Comparison of ENCODE assay signal across 17 cellular contexts in the genomic region with DNA sequence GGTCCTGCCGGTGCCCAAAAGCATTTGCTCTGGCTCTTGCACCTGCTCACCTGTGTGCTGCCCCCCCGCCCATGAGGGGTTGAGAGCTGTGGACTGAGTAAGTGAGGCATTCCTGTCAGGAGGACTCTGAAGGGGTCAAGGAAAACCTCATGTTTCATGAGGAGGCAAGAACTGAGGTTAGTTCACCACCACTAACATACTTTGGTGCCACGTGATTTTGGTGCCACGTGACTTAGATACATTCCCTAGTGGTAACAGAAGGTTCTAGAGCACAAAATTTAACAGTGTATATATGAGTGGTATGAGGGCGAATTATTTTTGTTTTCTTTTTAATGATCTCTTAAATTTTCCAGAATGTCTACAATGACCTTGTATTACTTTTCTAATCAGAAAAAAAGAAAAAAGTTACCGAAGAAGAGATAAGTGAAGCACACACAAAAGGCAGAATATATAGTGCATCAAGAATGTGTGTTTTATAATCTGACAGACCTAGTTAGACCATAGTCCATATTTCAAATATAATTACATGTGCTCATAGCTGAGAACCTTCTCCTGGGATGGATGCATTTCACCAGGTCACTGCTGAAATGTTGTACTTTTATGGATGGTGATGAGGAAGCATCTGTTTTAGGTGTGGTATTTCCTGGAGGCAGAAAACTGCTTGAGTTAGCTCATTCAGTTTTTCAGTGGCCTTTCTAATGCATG. TPM values are rescaled to one million over a fixed set of nuclear protein-coding genes. Genes with fewer than 3 reads are reported as not detected.
A peak's percentile ranks its signal among the peaks of the same experiment; 100 is the strongest.
DNase-seq lines count a peak whose midpoint lies in the region; ATAC-seq, FAIRE-seq and TF ChIP-seq lines count a peak whose summit lies in the region.
"Had no signal": no experiment of that assay in that cellular context is flagged by ENCODE, and none has a peak within 500 bp of the region (broad histone marks: within the 10 kb centered on the region; RNA-seq: fewer than 3 reads in every experiment).

No MANE protein-coding gene starts in this region.

- in situ Hi-C loops in HepG2 (cut with HindIII; ENCODE audit: extremely low pct_ligation_motif_present, low pct_unique_long_range_greater_than_20kb), result no loop called here

- H3K27ac ChIP-seq in HepG2 (ENCODE audit: extremely low read length, insufficient read depth, low read length) (no peak overlapping the region), right lobe of liver (no peak overlapping the region), foreskin keratinocyte (peak overlapping the region; percentile 29)
- H3K27ac ChIP-seq: hepatocyte had no signal

- no peaks in the 10 kb centered on the region for H4K20me1 ChIP-seq in HepG2 (ENCODE audit: insufficient read depth, low read length)

- no peak overlapping the region for H3K9ac ChIP-seq in HepG2 (ENCODE audit: insufficient read depth, low read depth, low read length)

- CTCF ChIA-PET in HepG2 (lab: Yijun Ruan, JAX; ENCODE audit: low intra/inter-chr PET ratio, low total read pairs), result no interaction called here

- H3K36me3 ChIP-seq in HepG2 (replicated peaks in 1 of 2; ENCODE audit: control insufficient read depth in 1 of 2, insufficient read depth in 2 of 2, low read length in 2 of 2) (no peaks in the 10 kb centered on the region), right lobe of liver (no peaks in the 10 kb centered on the region)

- no TSS peak for BruUV-seq in HepG2 (replicated peaks; lab: Mats Ljungman, UMichigan)

- no peaks in the 10 kb centered on the region for H3K79me2 ChIP-seq in HepG2 (ENCODE audit: insufficient read depth, low read length)
- H3K79me2 ChIP-seq: hepatocyte had no signal

- intact Hi-C loops in HepG2 (cut with micrococcal nuclease; ENCODE audit: unreplicated experiment) (no loop called here), right lobe of liver (cut with DNase I) (no loop called here)

- no peak for TF ChIP-seq POLR2A in HepG2 (IDR thresholded peaks at IDR 0.05; ENCODE audit: insufficient read depth in 1 of 2, low read depth in 2 of 2, low read length in 2 of 2)
- TF ChIP-seq POLR2A in right lobe of liver (IDR thresholded peaks at IDR 0.05), result no peak

- peaks cover 5% of the 10 kb centered on the region for H3K4me1 ChIP-seq in HepG2 (ENCODE audit: insufficient read depth, low read length)
- H3K4me1 ChIP-seq in right lobe of liver, result no peaks in the 10 kb centered on the region
- H3K4me1 ChIP-seq in foreskin keratinocyte, result peaks cover 25% of the 10 kb centered on the region

- DNase-seq in HepG2 (ENCODE audit: low spot score), result no peak
- DNase-seq in right lobe of liver, result no peak
- peak; percentile 53 for DNase-seq in RPMI8226
- no peak for DNase-seq in foreskin keratinocyte
- DNase-seq in activated CD4-positive, alpha-beta T cell treated with anti-CD3 and anti-CD28 coated beads, Interleukin-2, amount 50 U/mL, for 1 hour, result no peak
- DNase-seq in EL, result no peak
- DNase-seq: activated CD8-positive, alpha-beta memory T cell treated with anti-CD3 and anti-CD28 coated beads for 24 hours; activated gamma-delta T cell; DMS53; left cardiac atrium; NCI-H1105 treated with DMSO at 0.1 percent for 48 hours; NCI-H2227 treated with DMSO at 0.1 percent for 48 hours had no signal

- TF ChIP-seq CTCF in HepG2 (CRISPR knock-in tag; IDR thresholded peaks at IDR 0.05) (no peak), right lobe of liver (IDR thresholded peaks at IDR 0.05) (no peak), foreskin keratinocyte (conservative IDR thresholded peaks at IDR 0.05) (no peak)

- H3K9me3 ChIP-seq in HepG2 (ENCODE audit: low read length), result no peaks in the 10 kb centered on the region
- H3K9me3 ChIP-seq in right lobe of liver, result no peaks in the 10 kb centered on the region

- POLR2A ChIA-PET in HepG2 (lab: Yijun Ruan, JAX), result no interaction called here

- ATAC-seq in HepG2 (no peak), right lobe of liver (no peak), foreskin keratinocyte (no peak), HG02885 (IDR thresholded peaks at IDR 0.05; ENCODE audit: poor library complexity, unreplicated experiment) (no peak), GM21390 (IDR thresholded peaks at IDR 0.05; ENCODE audit: unreplicated experiment) (no peak)

- no peak for TF ChIP-seq RAD21 in HepG2 (CRISPR knock-in tag; IDR thresholded peaks at IDR 0.05)

- peaks cover 1 to 15% of the 10 kb centered on the region in 2 experiments; a peak in 2 of 5 replicates for H3K27me3 ChIP-seq in HepG2 (ENCODE audit: control insufficient read depth in 1 of 2, insufficient read depth in 2 of 2, low read length in 2 of 2)
- H3K27me3 ChIP-seq in right lobe of liver, result no peaks in the 10 kb centered on the region
- H3K27me3 ChIP-seq in foreskin keratinocyte, result no peaks in the 10 kb centered on the region
- H3K27me3 ChIP-seq: hepatocyte had no signal

- H2AFZ ChIP-seq in HepG2 (ENCODE audit: low read length), result no peak overlapping the region
- H2AFZ ChIP-seq: hepatocyte had no signal

- FAIRE-seq in HepG2 (lab: Jason Lieb, UNC), result no peak
- FAIRE-seq: TTC549 had no signal

- WGBS in HepG2 (ENCODE audit: low lambda C conversion rate), result 8% methylated on average over 6 of the region's 6 CpGs
- 81% methylated on average over 4 of the region's 6 CpGs for WGBS in right lobe of liver (ENCODE audit: insufficient coverage, low coverage, low lambda C conversion rate, missing lambda C conversion rate)

- H3K4me2 ChIP-seq in HepG2 (ENCODE audit: low read depth, low read length), result no peak overlapping the region
- H3K4me2 ChIP-seq: hepatocyte had no signal

- H3K4me3 ChIP-seq in HepG2 (replicated peaks in 1 of 3; ENCODE audit: insufficient read depth in 1 of 3, low read depth in 2 of 3, low read length in 3 of 3), result no peak overlapping the region
- H3K4me3 ChIP-seq in right lobe of liver, result no peak overlapping the region
- H3K4me3 ChIP-seq: hepatocyte had no signal

- TF ChIP-seq EP300 in HepG2 (IDR thresholded peaks at IDR 0.05; ENCODE audit: low read depth in 2 of 2, low read length in 2 of 2) (no peak), HepG2 (CRISPR knock-in tag; IDR thresholded peaks at IDR 0.05; ENCODE audit: borderline replicate concordance) (no peak)

TF ChIP-seq in HepG2, 621 proteins besides CTCF, POLR2A, EP300 and RAD21 (continues in another document):
- TF ChIP-seq, protein P1, sequence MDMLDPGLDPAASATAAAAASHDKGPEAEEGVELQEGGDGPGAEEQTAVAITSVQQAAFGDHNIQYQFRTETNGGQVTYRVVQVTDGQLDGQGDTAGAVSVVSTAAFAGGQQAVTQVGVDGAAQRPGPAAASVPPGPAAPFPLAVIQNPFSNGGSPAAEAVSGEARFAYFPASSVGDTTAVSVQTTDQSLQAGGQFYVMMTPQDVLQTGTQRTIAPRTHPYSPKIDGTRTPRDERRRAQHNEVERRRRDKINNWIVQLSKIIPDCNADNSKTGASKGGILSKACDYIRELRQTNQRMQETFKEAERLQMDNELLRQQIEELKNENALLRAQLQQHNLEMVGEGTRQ (IDR thresholded peaks at IDR 0.05; ENCODE audit: low read depth, low read length), result peak; percentile 49; the same call in 1 of the 2 replicates
- TF ChIP-seq, protein P1 (CRISPR knock-in tag; IDR thresholded peaks at IDR 0.05; ENCODE audit: borderline replicate concordance), result no peak
- TF ChIP-seq, protein P2, sequence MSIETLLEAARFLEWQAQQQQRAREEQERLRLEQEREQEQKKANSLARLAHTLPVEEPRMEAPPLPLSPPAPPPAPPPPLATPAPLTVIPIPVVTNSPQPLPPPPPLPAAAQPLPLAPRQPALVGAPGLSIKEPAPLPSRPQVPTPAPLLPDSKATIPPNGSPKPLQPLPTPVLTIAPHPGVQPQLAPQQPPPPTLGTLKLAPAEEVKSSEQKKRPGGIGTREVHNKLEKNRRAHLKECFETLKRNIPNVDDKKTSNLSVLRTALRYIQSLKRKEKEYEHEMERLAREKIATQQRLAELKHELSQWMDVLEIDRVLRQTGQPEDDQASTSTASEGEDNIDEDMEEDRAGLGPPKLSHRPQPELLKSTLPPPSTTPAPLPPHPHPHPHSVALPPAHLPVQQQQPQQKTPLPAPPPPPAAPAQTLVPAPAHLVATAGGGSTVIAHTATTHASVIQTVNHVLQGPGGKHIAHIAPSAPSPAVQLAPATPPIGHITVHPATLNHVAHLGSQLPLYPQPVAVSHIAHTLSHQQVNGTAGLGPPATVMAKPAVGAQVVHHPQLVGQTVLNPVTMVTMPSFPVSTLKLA (IDR thresholded peaks at IDR 0.05), result 0 out of 2 replicates have a peak, but pooled peaks have one; percentile 7

RNA-seq across cellular contexts. Expression of a gene that starts 6.5 kb away (rescaled TPM):
- total RNA-seq in HepG2 (2016; rRNA removed; fragmentation: Illumina TruSeq; extraction: Trizol), result not detected in 2 replicates
- not detected in 2 replicates for total RNA-seq in HepG2 (2016; cell fraction: cytosol; rRNA removed; fragmentation: Illumina TruSeq; extraction: Trizol; ENCODE audit: low read depth)
- total RNA-seq in HepG2 (2016; cell fraction: insoluble cytoplasmic fraction; rRNA removed; fragmentation: Illumina TruSeq; extraction: Trizol), result not detected in 2 replicates
- not detected in 2 replicates for total RNA-seq in HepG2 (2016; cell fraction: membrane; rRNA removed; fragmentation: Illumina TruSeq; extraction: Trizol)
- not detected in 2 replicates for total RNA-seq in HepG2 (2016; cell fraction: nucleus; rRNA removed; fragmentation: Illumina TruSeq; extraction: Trizol)
- not detected in 2 replicates for polyA plus RNA-seq in HepG2 (2011; rRNA removed)
- polyA plus RNA-seq in HepG2 (2011; cell fraction: cytosol; rRNA removed), result not detected in 2 replicates
- not detected in 2 replicates for polyA plus RNA-seq in HepG2 (2011; cell fraction: nucleus; rRNA removed)
- not detected in 2 replicates for polyA plus RNA-seq in HepG2 (2012)
- not detected in 2 replicates for polyA plus RNA-seq in HepG2 (2016; cell fraction: cytosol; fragmentation: Illumina TruSeq; extraction: Trizol; ENCODE audit: low read depth)
- polyA plus RNA-seq in HepG2 (2016; cell fraction: insoluble cytoplasmic fraction; fragmentation: Illumina TruSeq; extraction: Trizol; ENCODE audit: low read depth), result not detected in 2 replicates
- polyA plus RNA-seq in HepG2 (2016; cell fraction: membrane; fragmentation: Illumina TruSeq; extraction: Trizol; ENCODE audit: low read depth), result not detected in 2 replicates
- polyA plus RNA-seq in HepG2 (2016; cell fraction: nucleus; fragmentation: Illumina TruSeq; extraction: Trizol; ENCODE audit: insufficient read depth, low read depth), result not detected in 2 replicates
- not detected in 2 replicates for polyA minus RNA-seq in HepG2 (2011; rRNA and poly(A)+ RNA removed; ENCODE audit: low replicate concordance)
- not detected in 2 replicates for polyA minus RNA-seq in HepG2 (2011; cell fraction: cytosol; rRNA and poly(A)+ RNA removed)
- not detected in 2 replicates for polyA minus RNA-seq in HepG2 (2011; cell fraction: nucleus; rRNA and poly(A)+ RNA removed)
- not detected for total RNA-seq in right lobe of liver
- total RNA-seq in foreskin keratinocyte, result not detected in 2 replicates
- polyA plus RNA-seq in foreskin keratinocyte, result not detected in 2 replicates
- total RNA-seq: hepatocyte, left cardiac atrium, posterior vena cava had no signal
- polyA plus RNA-seq: hepatocyte had no signal
